Comparison of ENCODE assay signal across 26 cellular contexts in genomic region chr15:83322061-83322460, GRCh38. TPM values are rescaled to one million over a fixed set of nuclear protein-coding genes. Genes with fewer than 3 reads are reported as not detected.
A peak's percentile ranks its signal among the peaks of the same experiment; 100 is the strongest.
DNase-seq lines count a peak whose midpoint lies in the region; ATAC-seq, FAIRE-seq and TF ChIP-seq lines count a peak whose summit lies in the region.
"Had no signal": no experiment of that assay in that cellular context is flagged by ENCODE, and none has a peak within 500 bp of the region (broad histone marks: within the 10 kb centered on the region; RNA-seq: fewer than 3 reads in every experiment).

No MANE protein-coding gene starts in this region.

- H3K36me3 ChIP-seq in mammary epithelial cell (ENCODE audit: insufficient read depth, low read length) = no peaks in the 10 kb centered on the region
- no peaks in the 10 kb centered on the region for H3K36me3 ChIP-seq in HAP-1 (replicated peaks)
- H3K36me3 ChIP-seq: BLaER1, left ventricle myocardium inferior, ovary, transverse colon had no signal

- in situ Hi-C loops in mammary epithelial cell (cut with MboI; ENCODE audit: low sequenced_read_pairs in 2 of 2) (no loop called here), HAP-1 (cut with MboI; ENCODE audit: low sequenced_read_pairs) (no loop called here)

- no peak for DNase-seq in A549 (ENCODE audit: low read depth in 1 of 2, low spot score in 1 of 2)
- DNase-seq in LHCN-M2 (ENCODE audit: low read depth) = peak; percentile 79
- DNase-seq in mammary epithelial cell = peak; percentile 80
- DNase-seq in iris pigment epithelial cell (ENCODE audit: low read depth) = peak; percentile 48
- no peak for DNase-seq in HAP-1 (ENCODE audit: low spot score in 2 of 2)
- DNase-seq in mesothelial cell of epicardium (ENCODE audit: low spot score in 2 of 2, unreplicated experiment in 2 of 2) = no peak
- no peak for DNase-seq in nephron progenitor cell
- DNase-seq: activated CD4-positive, CD25-positive, alpha-beta regulatory T cell treated with anti-CD3 and anti-CD28 coated beads, Interleukin-2, amount 50 U/mL, for 72 hours; activated CD8-positive, alpha-beta memory T cell treated with anti-CD3 and anti-CD28 coated beads for 24 hours; dorsolateral prefrontal cortex; erythroblast; glutamatergic neuron; GOT3; left ventricle myocardium inferior; NCI-H1436; NCI-H748 treated with DMSO at 0.1 percent for 48 hours; ovary; stimulated activated CD4-positive, alpha-beta T cell treated with anti-CD3 and anti-CD28 coated beads, Interleukin-2, amount 100 ng/mL, for 24 hours; T-helper 9 cell; transverse colon had no signal

- H3K27ac Mint-ChIP-seq in mesothelial cell of epicardium = no peak overlapping the region
- no peak overlapping the region for H3K27ac Mint-ChIP-seq in nephron progenitor cell
- H3K27ac Mint-ChIP-seq: activated naive CD8-positive, alpha-beta T cell; stimulated activated naive CD8-positive, alpha-beta T cell treated with anti-CD3 and anti-CD28 coated beads, Interleukin-15, Interleukin-2, amounts not matched to agents 100 ng/mL and 50 ng/mL, for 24 hours had no signal

- POLR2A ChIA-PET in A549 (lab: Yijun Ruan, JAX) = interaction anchor here (1.5 kb wide), 1 partner anchor 35 kb away, joined by 4 read pairs; no protein-coding TSS in a partner anchor

- no peaks in the 10 kb centered on the region for H3K27me3 ChIP-seq in mammary epithelial cell (ENCODE audit: insufficient read depth, low read length)
- H3K27me3 ChIP-seq in HAP-1 (ENCODE audit: low read depth) = 0 out of 2 replicates have a peak, but pooled peaks cover 4% of the 10 kb centered on the region
- H3K27me3 ChIP-seq: BLaER1, ovary, transverse colon had no signal

- H3K9me3 ChIP-seq in A549 = no peaks in the 10 kb centered on the region
- H3K9me3 ChIP-seq in mammary epithelial cell (replicated peaks; ENCODE audit: insufficient read depth, low read length) = no peaks in the 10 kb centered on the region
- no peaks in the 10 kb centered on the region for H3K9me3 ChIP-seq in HAP-1
- H3K9me3 ChIP-seq: BLaER1, left ventricle myocardium inferior, ovary, transverse colon had no signal

- H3K4me1 ChIP-seq in A549 (peaks cover 34% of the 10 kb centered on the region), mammary epithelial cell (ENCODE audit: insufficient read depth, low read length) (peaks cover 52% of the 10 kb centered on the region), HAP-1 (no peaks in the 10 kb centered on the region)
- H3K4me1 ChIP-seq: left ventricle myocardium inferior, transverse colon had no signal

- no peaks in the 10 kb centered on the region for H3K79me2 ChIP-seq in mammary epithelial cell (ENCODE audit: insufficient read depth, low read length)

- intact Hi-C loops in mammary epithelial cell (cut with micrococcal nuclease) = loop anchor here (1.0 kb wide), 2 partner anchors 35 to 57 kb away; no protein-coding TSS in a partner anchor

- FAIRE-seq in A549 (lab: Jason Lieb, UNC) = no peak

- no peak for TF ChIP-seq POLR2A in A549 (IDR thresholded peaks at IDR 0.05; ENCODE audit: low read length)

- no TSS peak for BruUV-seq in mammary epithelial cell (replicated peaks; lab: Mats Ljungman, UMichigan)

- no peak for TF ChIP-seq RAD21 in A549 (conservative IDR thresholded peaks at IDR 0.05 in 1 of 2, IDR thresholded peaks at IDR 0.05 in 1 of 2)

- peak overlapping the region; percentile 63 to 76; a peak in 4 of 6 replicates for H3K27ac ChIP-seq in A549
- H3K27ac ChIP-seq in mammary epithelial cell (ENCODE audit: insufficient read depth, low read depth, low read length) = peak overlapping the region; percentile 50
- H3K27ac ChIP-seq: BLaER1, dorsolateral prefrontal cortex, left ventricle myocardium inferior, ovary, transverse colon had no signal

- TF ChIP-seq EP300 in A549 (IDR thresholded peaks at IDR 0.05) = no peak

- H2AFZ ChIP-seq in mammary epithelial cell (ENCODE audit: low read depth, low read length) = peak overlapping the region; percentile 19

- 79% methylated on average over 6 of the region's 6 CpGs for WGBS in A549 (ENCODE audit: missing lambda C conversion rate)
- 0% methylated on average over 6 of the region's 6 CpGs for WGBS in mammary epithelial cell (ENCODE audit: low coverage, missing lambda C conversion rate)

- H3K4me2 ChIP-seq in A549 = no peak overlapping the region
- H3K4me2 ChIP-seq in mammary epithelial cell (ENCODE audit: insufficient read depth, low read depth, low read length) = peak overlapping the region; percentile 69
- H3K4me2 ChIP-seq: BLaER1 had no signal

- peak overlapping the region; percentile 4 for H3K9ac ChIP-seq in mammary epithelial cell (ENCODE audit: insufficient read depth, low read length)
- H3K9ac ChIP-seq: BLaER1 had no signal

- H3K4me3 Mint-ChIP-seq in mesothelial cell of epicardium = no peak overlapping the region
- no peak overlapping the region for H3K4me3 Mint-ChIP-seq in nephron progenitor cell
- H3K4me3 Mint-ChIP-seq: activated naive CD8-positive, alpha-beta T cell; stimulated activated naive CD8-positive, alpha-beta T cell treated with anti-CD3 and anti-CD28 coated beads, Interleukin-15, Interleukin-2, amounts not matched to agents 100 ng/mL and 50 ng/mL, for 24 hours had no signal

- H3K27me3 Mint-ChIP-seq in mesothelial cell of epicardium (ENCODE audit: low read depth) (no peaks in the 10 kb centered on the region), nephron progenitor cell (ENCODE audit: low read depth, poor library complexity) (peaks cover 9% of the 10 kb centered on the region)

- H3K9me3 Mint-ChIP-seq in mesothelial cell of epicardium (peaks cover 8% of the 10 kb centered on the region), nephron progenitor cell (no peaks in the 10 kb centered on the region)
- H3K9me3 Mint-ChIP-seq: stimulated activated naive CD8-positive, alpha-beta T cell treated with anti-CD3 and anti-CD28 coated beads, Interleukin-15, Interleukin-2, amounts not matched to agents 100 ng/mL and 50 ng/mL, for 24 hours had no signal

- H3K4me1 Mint-ChIP-seq in mesothelial cell of epicardium = peaks cover 19% of the 10 kb centered on the region
- peaks cover 29% of the 10 kb centered on the region for H3K4me1 Mint-ChIP-seq in nephron progenitor cell

- no peak overlapping the region for H3K4me3 ChIP-seq in A549
- H3K4me3 ChIP-seq in mammary epithelial cell (replicated peaks in 1 of 3; ENCODE audit: insufficient read depth in 1 of 3, low read depth in 2 of 3, low read length in 3 of 3) = no peak overlapping the region
- H3K4me3 ChIP-seq in HAP-1 = no peak overlapping the region
- H3K4me3 ChIP-seq: BLaER1, dorsolateral prefrontal cortex, left ventricle myocardium inferior, ovary, transverse colon had no signal

- peaks cover 2% of the 10 kb centered on the region for H3K36me3 Mint-ChIP-seq in mesothelial cell of epicardium
- H3K36me3 Mint-ChIP-seq in nephron progenitor cell (ENCODE audit: low read depth) = no peaks in the 10 kb centered on the region
- H3K36me3 Mint-ChIP-seq: activated naive CD8-positive, alpha-beta T cell had no signal

- dilution Hi-C loops in mammary epithelial cell (cut with HindIII; ENCODE audit: low sequenced_read_pairs) = loop anchor here (5.0 kb wide), 1 partner anchor 55 kb away; no protein-coding TSS in a partner anchor

- no peaks in the 10 kb centered on the region for H4K20me1 ChIP-seq in mammary epithelial cell (ENCODE audit: insufficient read depth, low read length)
- H4K20me1 ChIP-seq: BLaER1 had no signal

- TF ChIP-seq CTCF in A549 (IDR thresholded peaks at IDR 0.05) (no peak), mammary epithelial cell (conservative IDR thresholded peaks at IDR 0.05 in 1 of 2, IDR thresholded peaks at IDR 0.05 in 1 of 2; ENCODE audit: extremely low read depth in 1 of 2, insufficient read depth in 1 of 2, low read depth in 1 of 2, low read length in 2 of 2) (no peak), mesothelial cell of epicardium (IDR thresholded peaks at IDR 0.05; ENCODE audit: unreplicated experiment) (no peak), nephron progenitor cell (IDR thresholded peaks at IDR 0.05) (no peak)

- ATAC-seq in A549 (no peak), HG02678 (IDR thresholded peaks at IDR 0.05; ENCODE audit: unreplicated experiment) (no peak)
- ATAC-seq: Panc1, sciatic nerve had no signal

- CTCF ChIA-PET in A549 (lab: Yijun Ruan, JAX) = interaction anchor here (1.1 to 1.5 kb wide), 4 partner anchors 12 to 116 kb away, joined by 4 read pairs; no protein-coding TSS in a partner anchor
- CTCF ChIA-PET in mammary epithelial cell (lab: Charles Lee; ENCODE audit: low non-redundant PET) = interaction anchor here (0.6 to 0.7 kb wide), 3 partner anchors 31 to 114 kb away, joined by 3 to 6 read pairs (median 5); no protein-coding TSS in a partner anchor

TF ChIP-seq in A549, 52 proteins besides CTCF, POLR2A, EP300 and RAD21:
- peak; percentile 34 for TF ChIP-seq MAFK (IDR thresholded peaks at IDR 0.05; ENCODE audit: partially characterized antibody)
- no peak for TF ChIP-seq SREBF2 (IDR thresholded peaks at IDR 0.05)

RNA-seq across cellular contexts. Expression of gene BNC1, which starts 37.6 kb away (rescaled TPM):
- polyA plus RNA-seq in A549 (2011; rRNA removed) (0.34 and 0.44 TPM in 2 replicates), A549 (2017; fragmentation: RNase III; extraction: RNeasy Plus Mini Kit Qiagen cat#74134 plus additional on column Dnase treatment) (0.22 to 0.43 TPM (median 0.28 TPM) in 3 replicates), mammary epithelial cell (103 TPM)
- 0.21 and 0.32 TPM in 2 replicates for polyA plus RNA-seq in A549 (2012; cell fraction: cytosol; rRNA removed)
- 0.40 and 0.43 TPM in 2 replicates for polyA plus RNA-seq in A549 (2012; cell fraction: nucleus; rRNA removed)
- 0.78 and 1.3 TPM in 2 replicates for polyA minus RNA-seq in A549 (2011; rRNA and poly(A)+ RNA removed)
- total RNA-seq in LHCN-M2 (2014; rRNA removed) (11.5 and 13.8 TPM in 2 replicates), mammary epithelial cell (100 to 1,000 TPM in 1 of 2 donors, 10 to 100 TPM in 1; 66.2 to 108 TPM), mesothelial cell of epicardium (49.5 to 54.0 TPM (median 50.9 TPM) in 3 replicates)
- polyA plus RNA-seq in LHCN-M2 (2012) = 4.7 TPM
- 179 TPM for polyA minus RNA-seq in mammary epithelial cell
- total RNA-seq: transverse colon had no signal

Comparison
In these comparisons a context has a peak if more than half of its experiments do, and no peak if none do; other contexts are left out.
1. DNase-seq: peak in LHCN-M2 (single experiment), mammary epithelial cell (single experiment) and iris pigment epithelial cell (single experiment); none in A549 (0 of 2), HAP-1 (0 of 2), mesothelial cell of epicardium (0 of 2) and nephron progenitor cell (single experiment).